In the genomic region with DNA sequence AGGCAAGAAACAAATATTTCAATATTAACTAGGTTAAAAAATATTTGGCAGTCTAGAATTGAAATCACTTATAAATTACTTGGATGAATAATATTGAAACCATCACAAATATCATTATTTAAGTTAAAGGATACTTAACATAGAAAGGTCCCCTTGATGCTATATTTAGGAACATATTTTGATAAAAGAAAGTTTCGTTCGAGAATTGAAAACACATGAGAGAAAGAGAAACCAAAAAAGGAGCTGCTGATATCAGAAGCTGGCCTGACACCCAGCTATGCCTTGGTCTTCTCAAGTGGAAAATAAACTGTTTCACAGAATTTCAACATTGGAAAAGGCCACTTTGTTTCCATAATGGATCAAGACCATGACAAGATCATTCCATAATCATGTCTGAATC, we compare ENCODE assay signal across 10 cellular contexts.
DNase-seq lines count a peak whose midpoint lies in the region; ATAC-seq and TF ChIP-seq lines count a peak whose summit lies in the region.
"Had no signal": no experiment of that assay in that cellular context is flagged by ENCODE, and none has a peak within 500 bp of the region (broad histone marks: within the 10 kb centered on the region; RNA-seq: fewer than 3 reads in every experiment).

No MANE protein-coding gene starts in this region.

- ATAC-seq in GM19023 (IDR thresholded peaks at IDR 0.05; ENCODE audit: unreplicated experiment) (peak; percentile 42), HG02870 (IDR thresholded peaks at IDR 0.05; ENCODE audit: unreplicated experiment) (peak; percentile 46)

- DNase-seq in M059J (ENCODE audit: low read depth) (peak; percentile 9), NCI-H1048 (lab: John Stamatoyannopoulos, UW) (no peak), lower leg skin (ENCODE audit: low spot score in 2 of 2) (no peak), C1 segment of cervical spinal cord (lab: John Stamatoyannopoulos, UW) (no peak)
- DNase-seq in activated T-helper 2 cell treated with anti-CD3 and anti-CD28 coated beads, Interferon-gamma antibody, Interleukin-2, Interleukin-4, amounts not matched to agents 10 μg/mL and 5 μg/mL and 100 μg/mL, durations not matched to agents 14 hours and 24 hours and 36 hours (ENCODE audit: low spot score), result no peak
- DNase-seq: activated CD4-positive, alpha-beta T cell treated with anti-CD3 and anti-CD28 coated beads for 4 hours; NCI-H748 treated with DMSO at 0.1 percent for 48 hours had no signal

- no peak overlapping the region for H3K27ac ChIP-seq in ACC112 (ENCODE audit: low read depth, low read length)

- no peaks in the 10 kb centered on the region for H3K9me3 Mint-ChIP-seq in activated T-helper 2 cell treated with anti-CD3 and anti-CD28 coated beads, Interferon-gamma antibody, Interleukin-2, Interleukin-4, amounts not matched to agents 10 μg/mL and 5 μg/mL and 100 μg/mL, durations not matched to agents 14 hours and 24 hours and 36 hours

- 55 to 74% methylated on average over 2 of the region's 2 CpGs for WGBS in lower leg skin, 2 donors

- H3K79me2 ChIP-seq in ACC112 (ENCODE audit: control insufficient read depth, insufficient read depth, low read length, unreplicated experiment), result no peaks in the 10 kb centered on the region

- no peaks in the 10 kb centered on the region for H3K36me3 Mint-ChIP-seq in activated T-helper 2 cell treated with anti-CD3 and anti-CD28 coated beads, Interferon-gamma antibody, Interleukin-2, Interleukin-4, amounts not matched to agents 10 μg/mL and 5 μg/mL and 100 μg/mL, durations not matched to agents 14 hours and 24 hours and 36 hours (ENCODE audit: low read depth)

- no peaks in the 10 kb centered on the region for H3K36me3 ChIP-seq in ACC112 (ENCODE audit: insufficient read depth, low read length)

- no peak for TF ChIP-seq CTCF in lower leg skin (IDR thresholded peaks at IDR 0.05)

- no peaks in the 10 kb centered on the region for H3K4me1 ChIP-seq in ACC112 (ENCODE audit: control insufficient read depth, insufficient read depth, low read length, unreplicated experiment)

- intact Hi-C loops in activated T-helper 2 cell treated with anti-CD3 and anti-CD28 coated beads, Interferon-gamma antibody, Interleukin-2, Interleukin-4, amounts not matched to agents 10 μg/mL and 5 μg/mL and 100 μg/mL, durations not matched to agents 14 hours and 24 hours and 36 hours (cut with micrococcal nuclease), result no loop called here
- intact Hi-C loops in lower leg skin (cut with DNase I; ENCODE audit: low total_unique reads), result no loop called here

- H3K4me3 ChIP-seq in ACC112 (ENCODE audit: low read depth, low read length), result peak overlapping the region; percentile 55
- H3K4me3 ChIP-seq in lower leg skin (ENCODE audit: low read depth, poor library complexity, severe bottlenecking), result no peak overlapping the region

- H3K4me1 Mint-ChIP-seq in activated T-helper 2 cell treated with anti-CD3 and anti-CD28 coated beads, Interferon-gamma antibody, Interleukin-2, Interleukin-4, amounts not matched to agents 10 μg/mL and 5 μg/mL and 100 μg/mL, durations not matched to agents 14 hours and 24 hours and 36 hours (ENCODE audit: low read depth), result peaks cover 13% of the 10 kb centered on the region

- H2AFZ ChIP-seq in ACC112 (ENCODE audit: low read length, unreplicated experiment), result peak overlapping the region; percentile 62

- no peaks in the 10 kb centered on the region for H3K27me3 ChIP-seq in ACC112 (ENCODE audit: insufficient read depth, low read length)

- H3K27me3 Mint-ChIP-seq in activated T-helper 2 cell treated with anti-CD3 and anti-CD28 coated beads, Interferon-gamma antibody, Interleukin-2, Interleukin-4, amounts not matched to agents 10 μg/mL and 5 μg/mL and 100 μg/mL, durations not matched to agents 14 hours and 24 hours and 36 hours (ENCODE audit: low read depth), result no peaks in the 10 kb centered on the region

- no peak for TF ChIP-seq POLR2A in lower leg skin (IDR thresholded peaks at IDR 0.05)

- no peak overlapping the region for H3K4me3 Mint-ChIP-seq in activated T-helper 2 cell treated with anti-CD3 and anti-CD28 coated beads, Interferon-gamma antibody, Interleukin-2, Interleukin-4, amounts not matched to agents 10 μg/mL and 5 μg/mL and 100 μg/mL, durations not matched to agents 14 hours and 24 hours and 36 hours (ENCODE audit: low read depth)

- H3K27ac Mint-ChIP-seq in activated T-helper 2 cell treated with anti-CD3 and anti-CD28 coated beads, Interferon-gamma antibody, Interleukin-2, Interleukin-4, amounts not matched to agents 10 μg/mL and 5 μg/mL and 100 μg/mL, durations not matched to agents 14 hours and 24 hours and 36 hours, result no peak overlapping the region
